In the genomic region with DNA sequence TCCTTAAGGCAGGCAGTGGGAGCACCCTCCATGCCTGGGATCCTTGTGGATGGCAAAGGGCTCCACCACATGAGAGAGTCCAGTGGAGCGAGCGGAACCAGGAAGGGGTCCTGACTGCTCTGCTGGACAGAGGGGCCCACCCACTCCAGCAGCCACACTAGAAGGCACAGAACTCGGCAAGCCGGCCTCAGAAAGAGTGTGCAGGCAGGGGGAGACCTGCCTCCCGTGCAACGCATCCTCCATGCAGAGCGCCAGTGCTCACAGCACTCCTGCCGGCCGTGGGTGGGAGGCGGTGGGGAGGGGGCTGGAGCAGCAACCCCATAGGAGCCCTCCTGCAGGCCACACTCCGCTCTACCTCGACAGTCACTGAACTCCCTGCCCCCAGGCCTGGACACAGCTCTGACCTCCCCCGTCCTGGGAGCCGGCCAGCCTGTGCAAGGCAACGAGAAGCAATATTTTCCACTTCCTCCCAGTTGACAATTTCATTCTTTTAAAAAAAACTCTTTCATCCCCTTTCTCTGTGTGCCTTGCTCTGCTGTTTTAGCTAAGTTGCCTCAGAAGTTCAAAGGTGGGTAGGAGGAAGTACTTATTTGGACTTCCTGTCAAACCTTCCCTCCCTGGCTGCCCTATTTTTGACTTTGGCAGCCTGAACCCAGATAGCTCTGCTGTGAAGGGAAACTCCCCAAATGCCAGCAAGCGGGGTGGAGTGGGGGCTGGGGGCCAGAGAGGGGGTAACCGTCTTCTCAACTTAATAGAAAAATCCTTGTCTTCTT, we compare ENCODE assay signal across 8 cellular contexts. TPM values are rescaled to one million over a fixed set of nuclear protein-coding genes. Genes with fewer than 3 reads are reported as not detected.
DNase-seq lines count a peak whose midpoint lies in the region; ATAC-seq and TF ChIP-seq lines count a peak whose summit lies in the region.

No MANE protein-coding gene starts in this region.

- peak; percentile 75 for ATAC-seq in GM18867 (IDR thresholded peaks at IDR 0.05; ENCODE audit: unreplicated experiment)
- peak; percentile 79 for ATAC-seq in HG02943 (IDR thresholded peaks at IDR 0.05; ENCODE audit: low read depth, unreplicated experiment)
- ATAC-seq in natural killer cell treated with Interleukin-12 subunit alpha and Interleukin-12 subunit beta and Interleukin-15 and Interleukin-18, amount 100 ng/mL, for 72 hours: peak; percentile 75 to 79

- H3K27ac Mint-ChIP-seq in natural killer cell treated with Interleukin-12 subunit alpha and Interleukin-12 subunit beta and Interleukin-15 and Interleukin-18, amount 100 ng/mL, for 72 hours: peak overlapping the region; percentile 80 to 91
- no peak overlapping the region for H3K27ac Mint-ChIP-seq in progenitor cell of endocrine pancreas
- H3K27ac Mint-ChIP-seq in HFFc6: no peak overlapping the region

- H3K4me1 Mint-ChIP-seq in natural killer cell treated with Interleukin-12 subunit alpha and Interleukin-12 subunit beta and Interleukin-15 and Interleukin-18, amount 100 ng/mL, for 72 hours (ENCODE audit: low read depth in 2 of 2): peaks cover 56 to 59% of the 10 kb centered on the region in 2 donors
- H3K4me1 Mint-ChIP-seq in progenitor cell of endocrine pancreas (ENCODE audit: low read depth) (no peaks in the 10 kb centered on the region), HFFc6 (ENCODE audit: low read depth) (no peaks in the 10 kb centered on the region)

- no peaks in the 10 kb centered on the region for H3K27me3 Mint-ChIP-seq in natural killer cell treated with Interleukin-12 subunit alpha and Interleukin-12 subunit beta and Interleukin-15 and Interleukin-18, amount 100 ng/mL, for 72 hours
- H3K27me3 Mint-ChIP-seq in progenitor cell of endocrine pancreas: peaks cover 9% of the 10 kb centered on the region
- H3K27me3 Mint-ChIP-seq in HFFc6 (ENCODE audit: insufficient read depth): peaks cover 3% of the 10 kb centered on the region; the same call in 1 of the 2 replicates

- H3K9me3 Mint-ChIP-seq in natural killer cell treated with Interleukin-12 subunit alpha and Interleukin-12 subunit beta and Interleukin-15 and Interleukin-18, amount 100 ng/mL, for 72 hours: no peaks in the 10 kb centered on the region
- H3K9me3 Mint-ChIP-seq in progenitor cell of endocrine pancreas (ENCODE audit: low read depth) (no peaks in the 10 kb centered on the region), HFFc6 (peaks cover 30% of the 10 kb centered on the region)

- TF ChIP-seq CTCF in progenitor cell of endocrine pancreas (IDR thresholded peaks at IDR 0.05; ENCODE audit: unreplicated experiment): no peak
- TF ChIP-seq CTCF in HFFc6 (IDR thresholded peaks at IDR 0.05): no peak

- DNase-seq in SKM-1 treated with dmso at 0.1 percent for 144 hours (lab: John Stamatoyannopoulos, UW; ENCODE audit: unreplicated experiment): peak; percentile 92
- DNase-seq in activated naive CD4-positive, alpha-beta T cell treated with anti-CD3 and anti-CD28 coated beads, Interleukin-2, amount 50 U/mL, for 16 hours: peak; percentile 62
- no peak for DNase-seq in natural killer cell treated with Interleukin-12 subunit alpha and Interleukin-12 subunit beta and Interleukin-15 and Interleukin-18, amount 100 ng/mL, for 72 hours (ENCODE audit: low spot score)
- no peak for DNase-seq in progenitor cell of endocrine pancreas (ENCODE audit: low spot score, unreplicated experiment)
- no peak for DNase-seq in NCI-H345 (lab: John Stamatoyannopoulos, UW)
- DNase-seq in HFFc6: no peak

- no peaks in the 10 kb centered on the region for H3K36me3 Mint-ChIP-seq in natural killer cell treated with Interleukin-12 subunit alpha and Interleukin-12 subunit beta and Interleukin-15 and Interleukin-18, amount 100 ng/mL, for 72 hours
- H3K36me3 Mint-ChIP-seq in progenitor cell of endocrine pancreas (ENCODE audit: insufficient read depth) (no peaks in the 10 kb centered on the region), HFFc6 (ENCODE audit: low read depth) (no peaks in the 10 kb centered on the region; the same call in 1 of the 2 replicates)

- peak overlapping the region; percentile 89 for H3K4me3 Mint-ChIP-seq in natural killer cell treated with Interleukin-12 subunit alpha and Interleukin-12 subunit beta and Interleukin-15 and Interleukin-18, amount 100 ng/mL, for 72 hours
- H3K4me3 Mint-ChIP-seq in progenitor cell of endocrine pancreas (ENCODE audit: low read depth): no peak overlapping the region
- H3K4me3 Mint-ChIP-seq in HFFc6: no peak overlapping the region

RNA-seq across cellular contexts. Expression of a gene that starts 5.3 kb away (rescaled TPM):
- total RNA-seq in natural killer cell treated with Interleukin-12 subunit alpha and Interleukin-12 subunit beta and Interleukin-15 and Interleukin-18, amount 100 ng/mL, for 72 hours: 100 to 1,000 TPM; 282 to 360 TPM
- total RNA-seq in progenitor cell of endocrine pancreas: not detected in 2 replicates
- total RNA-seq in HFFc6 (2021; fragmentation: NEBNext Ultra II Directional; extraction: Animal tissue kit (Norgen Biotek cat#: 25700)): not detected

Comparison
In these comparisons a context has a peak if more than half of its experiments do, and no peak if none do; other contexts are left out.
1. DNase-seq: peak in SKM-1 treated with dmso at 0.1 percent for 144 hours (single experiment) and activated naive CD4-positive, alpha-beta T cell treated with anti-CD3 and anti-CD28 coated beads, Interleukin-2, amount 50 U/mL, for 16 hours (single experiment); none in natural killer cell treated with Interleukin-12 subunit alpha and Interleukin-12 subunit beta and Interleukin-15 and Interleukin-18, amount 100 ng/mL, for 72 hours (single experiment), progenitor cell of endocrine pancreas (single experiment), NCI-H345 (single experiment) and HFFc6 (single experiment).
2. H3K27ac Mint-ChIP-seq: peak in natural killer cell treated with Interleukin-12 subunit alpha and Interleukin-12 subunit beta and Interleukin-15 and Interleukin-18, amount 100 ng/mL, for 72 hours (2 of 2); none in progenitor cell of endocrine pancreas (single experiment) and HFFc6 (single experiment).
3. RNA of a gene that starts 5.3 kb away (total RNA-seq): 282 to 360 TPM in natural killer cell treated with Interleukin-12 subunit alpha and Interleukin-12 subunit beta and Interleukin-15 and Interleukin-18, amount 100 ng/mL, for 72 hours; not detected in progenitor cell of endocrine pancreas and not detected in HFFc6; every median in the first group is over 100 times any median in the second.
4. Peak in every context shown above with its lines, with median percentiles within 50 percentile points of each other: ATAC-seq.